Comparison of ENCODE assay signal across 1 cellular context in the genomic region with DNA sequence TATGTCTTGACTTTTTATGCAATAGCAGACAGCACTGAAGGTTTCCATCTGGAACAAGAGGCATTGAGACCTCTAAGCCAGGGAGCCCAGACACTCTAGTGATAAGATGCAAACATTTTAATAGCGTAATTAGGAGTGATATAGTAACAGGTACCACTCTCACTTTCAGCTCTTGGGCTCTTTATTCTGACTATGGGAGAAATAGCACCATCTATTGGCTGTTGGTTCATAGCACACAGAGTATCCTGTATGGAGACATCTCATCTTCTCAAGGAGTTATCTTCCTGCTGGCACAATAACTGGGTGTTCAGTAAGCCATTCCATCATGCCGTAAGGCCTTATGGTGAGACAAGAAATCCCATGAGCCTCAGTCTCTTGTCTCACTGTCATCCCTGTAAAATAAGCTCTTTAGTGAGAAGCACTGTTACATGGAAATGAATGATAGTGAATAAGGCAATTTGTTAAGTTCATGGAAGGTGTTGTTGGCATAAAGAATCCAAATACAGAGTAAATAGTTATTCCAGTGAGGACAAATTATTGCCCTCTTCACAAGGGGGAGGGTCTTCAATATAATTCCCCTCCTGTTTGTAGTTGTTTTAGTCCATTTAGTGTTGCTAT.
TF ChIP-seq lines count a peak whose summit lies in the region.

No MANE protein-coding gene starts in this region.

TF ChIP-seq in HepG2, 621 proteins besides CTCF, POLR2A, EP300 and RAD21 (continued from another document):
- TF ChIP-seq RERE (CRISPR knock-in tag; IDR thresholded peaks at IDR 0.05; ENCODE audit: low read depth) = no peak
- 0 out of 2 replicates have a peak, but pooled peaks have one; percentile 39 for TF ChIP-seq TARDBP (CRISPR knock-in tag; IDR thresholded peaks at IDR 0.05)
- TF ChIP-seq PBX2 (CRISPR knock-in tag; IDR thresholded peaks at IDR 0.05) = no peak
- peak; percentile 36 for TF ChIP-seq TEAD3 (CRISPR knock-in tag; optimal IDR thresholded peaks at IDR 0.05; ENCODE audit: borderline replicate concordance)
- TF ChIP-seq NR1H2 (CRISPR knock-in tag; IDR thresholded peaks at IDR 0.05; ENCODE audit: borderline replicate concordance, low read depth) = no peak
- TF ChIP-seq, protein P1, sequence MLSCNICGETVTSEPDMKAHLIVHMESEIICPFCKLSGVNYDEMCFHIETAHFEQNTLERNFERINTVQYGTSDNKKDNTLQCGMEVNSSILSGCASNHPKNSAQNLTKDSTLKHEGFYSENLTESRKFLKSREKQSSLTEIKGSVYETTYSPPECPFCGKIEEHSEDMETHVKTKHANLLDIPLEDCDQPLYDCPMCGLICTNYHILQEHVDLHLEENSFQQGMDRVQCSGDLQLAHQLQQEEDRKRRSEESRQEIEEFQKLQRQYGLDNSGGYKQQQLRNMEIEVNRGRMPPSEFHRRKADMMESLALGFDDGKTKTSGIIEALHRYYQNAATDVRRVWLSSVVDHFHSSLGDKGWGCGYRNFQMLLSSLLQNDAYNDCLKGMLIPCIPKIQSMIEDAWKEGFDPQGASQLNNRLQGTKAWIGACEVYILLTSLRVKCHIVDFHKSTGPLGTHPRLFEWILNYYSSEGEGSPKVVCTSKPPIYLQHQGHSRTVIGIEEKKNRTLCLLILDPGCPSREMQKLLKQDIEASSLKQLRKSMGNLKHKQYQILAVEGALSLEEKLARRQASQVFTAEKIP (CRISPR knock-in tag; IDR thresholded peaks at IDR 0.05; ENCODE audit: borderline replicate concordance) = no peak
- 0 out of 2 replicates have a peak, but pooled peaks have one; percentile 55 for TF ChIP-seq SMYD3 (CRISPR knock-in tag; IDR thresholded peaks at IDR 0.05)
- TF ChIP-seq CHD2 (IDR thresholded peaks at IDR 0.05; ENCODE audit: low read depth, low read length) = no peak
- TF ChIP-seq, protein P2, sequence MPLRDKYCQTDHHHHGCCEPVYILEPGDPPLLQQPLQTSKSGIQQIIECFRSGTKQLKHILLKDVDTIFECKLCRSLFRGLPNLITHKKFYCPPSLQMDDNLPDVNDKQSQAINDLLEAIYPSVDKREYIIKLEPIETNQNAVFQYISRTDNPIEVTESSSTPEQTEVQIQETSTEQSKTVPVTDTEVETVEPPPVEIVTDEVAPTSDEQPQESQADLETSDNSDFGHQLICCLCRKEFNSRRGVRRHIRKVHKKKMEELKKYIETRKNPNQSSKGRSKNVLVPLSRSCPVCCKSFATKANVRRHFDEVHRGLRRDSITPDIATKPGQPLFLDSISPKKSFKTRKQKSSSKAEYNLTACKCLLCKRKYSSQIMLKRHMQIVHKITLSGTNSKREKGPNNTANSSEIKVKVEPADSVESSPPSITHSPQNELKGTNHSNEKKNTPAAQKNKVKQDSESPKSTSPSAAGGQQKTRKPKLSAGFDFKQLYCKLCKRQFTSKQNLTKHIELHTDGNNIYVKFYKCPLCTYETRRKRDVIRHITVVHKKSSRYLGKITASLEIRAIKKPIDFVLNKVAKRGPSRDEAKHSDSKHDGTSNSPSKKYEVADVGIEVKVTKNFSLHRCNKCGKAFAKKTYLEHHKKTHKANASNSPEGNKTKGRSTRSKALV (CRISPR knock-in tag; IDR thresholded peaks at IDR 0.05) = no peak
- no peak for TF ChIP-seq ATF7 (IDR thresholded peaks at IDR 0.05)
- TF ChIP-seq ATF7 (CRISPR knock-in tag; IDR thresholded peaks at IDR 0.05) = no peak
- no peak for TF ChIP-seq CERS6 (CRISPR knock-in tag; IDR thresholded peaks at IDR 0.05)
- TF ChIP-seq STAG1 (CRISPR knock-in tag; IDR thresholded peaks at IDR 0.05) = peak; percentile 92
- 0 out of 2 replicates have a peak, but pooled peaks have one; percentile 45 for TF ChIP-seq ARNTL (CRISPR knock-in tag; IDR thresholded peaks at IDR 0.05)
- TF ChIP-seq SIN3B (IDR thresholded peaks at IDR 0.05; ENCODE audit: low read length) = no peak
- TF ChIP-seq, protein P3, sequence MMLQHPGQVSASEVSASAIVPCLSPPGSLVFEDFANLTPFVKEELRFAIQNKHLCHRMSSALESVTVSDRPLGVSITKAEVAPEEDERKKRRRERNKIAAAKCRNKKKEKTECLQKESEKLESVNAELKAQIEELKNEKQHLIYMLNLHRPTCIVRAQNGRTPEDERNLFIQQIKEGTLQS (CRISPR knock-in tag; IDR thresholded peaks at IDR 0.05) = no peak
- TF ChIP-seq SMC3 (IDR thresholded peaks at IDR 0.05; ENCODE audit: low read length) = peak; percentile 66
- TF ChIP-seq NR3C1 (CRISPR knock-in tag; IDR thresholded peaks at IDR 0.05) = no peak
- no peak for TF ChIP-seq THAP9 (CRISPR knock-in tag; IDR thresholded peaks at IDR 0.05; ENCODE audit: borderline replicate concordance)
- TF ChIP-seq, protein P4, sequence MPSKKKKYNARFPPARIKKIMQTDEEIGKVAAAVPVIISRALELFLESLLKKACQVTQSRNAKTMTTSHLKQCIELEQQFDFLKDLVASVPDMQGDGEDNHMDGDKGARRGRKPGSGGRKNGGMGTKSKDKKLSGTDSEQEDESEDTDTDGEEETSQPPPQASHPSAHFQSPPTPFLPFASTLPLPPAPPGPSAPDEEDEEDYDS (CRISPR knock-in tag; IDR thresholded peaks at IDR 0.05) = no peak
- TF ChIP-seq ZMAT3 (CRISPR knock-in tag; conservative IDR thresholded peaks at IDR 0.05) = no peak
- no peak for TF ChIP-seq FOXK2 (IDR thresholded peaks at IDR 0.05)
- no peak for TF ChIP-seq ASH2L (IDR thresholded peaks at IDR 0.05; ENCODE audit: insufficient read length, low read depth, low read length)
